In the genomic region with DNA sequence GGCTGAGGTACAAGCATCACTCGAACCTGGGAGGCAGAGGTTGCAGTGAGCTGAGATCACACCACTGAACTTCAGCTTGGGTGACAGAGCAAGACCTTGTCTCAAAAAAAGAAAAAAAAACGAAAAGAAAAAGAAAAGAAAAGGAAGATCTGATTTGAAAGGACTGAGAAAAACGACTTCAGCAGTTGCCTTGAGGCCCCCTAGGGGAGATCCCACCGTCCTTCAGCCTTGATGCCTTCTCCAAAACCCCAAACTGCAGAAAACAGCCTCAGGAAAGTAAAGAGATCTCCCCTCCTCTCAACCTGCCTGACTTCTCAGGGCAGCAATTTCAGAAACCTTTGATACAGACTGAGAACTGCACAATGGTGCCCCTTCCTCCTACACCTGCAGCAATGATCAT, we compare ENCODE assay signal across 12 cellular contexts. TPM values are rescaled to one million over a fixed set of nuclear protein-coding genes. Genes with fewer than 3 reads are reported as not detected.
DNase-seq lines count a peak whose midpoint lies in the region; ATAC-seq and TF ChIP-seq lines count a peak whose summit lies in the region.
"Had no signal": no experiment of that assay in that cellular context is flagged by ENCODE, and none has a peak within 500 bp of the region (broad histone marks: within the 10 kb centered on the region; RNA-seq: fewer than 3 reads in every experiment).

No MANE protein-coding gene starts in this region.

- H2AFZ ChIP-seq in PC-9 = no peak overlapping the region

- H3K4me1 ChIP-seq in cardiac muscle cell (ENCODE audit: low read depth) (no peaks in the 10 kb centered on the region), PC-9 (replicated peaks; ENCODE audit: insufficient read depth) (peaks cover 17% of the 10 kb centered on the region), thyroid gland (peaks cover 25% of the 10 kb centered on the region in 2 donors)

- H3K79me2 ChIP-seq in PC-9 (ENCODE audit: low read depth) = peaks cover 4% of the 10 kb centered on the region; the same call in 1 of the 2 replicates

- TF ChIP-seq CTCF in cardiac muscle cell (IDR thresholded peaks at IDR 0.05; ENCODE audit: low read depth, low read length) (peak; percentile 29), PC-9 (conservative IDR thresholded peaks at IDR 0.05) (peak; percentile 28; the same call in 1 of the 2 replicates), fibroblast of villous mesenchyme (IDR thresholded peaks at IDR 0.05; ENCODE audit: insufficient read depth, low read depth, low read length) (peak; percentile 29), thyroid gland (IDR thresholded peaks at IDR 0.05) (no peak)

- no peak for TF ChIP-seq POLR2A in thyroid gland (IDR thresholded peaks at IDR 0.05)

- BruUV-seq in PC-9 (replicated peaks; lab: Mats Ljungman, UMichigan) = no TSS peak

- H3K4me3 ChIP-seq in cardiac muscle cell = no peak overlapping the region
- no peak overlapping the region for H3K4me3 ChIP-seq in PC-9
- H3K4me3 ChIP-seq in fibroblast of villous mesenchyme (ENCODE audit: low read depth, low read length) = no peak overlapping the region
- no peak overlapping the region for H3K4me3 ChIP-seq in thyroid gland (replicated peaks in 1 of 3)

- H3K27ac ChIP-seq in cardiac muscle cell (no peak overlapping the region), PC-9 (no peak overlapping the region), thyroid gland (peak overlapping the region in 2 of 3 donors; percentile 0 to 90)

- intact Hi-C loops in Right ventricle myocardium superior (cut with DNase I) (no loop called here), PC-9 (cut with micrococcal nuclease; ENCODE audit: unreplicated experiment) (no loop called here), thyroid gland (cut with DNase I) (no loop called here), head of caudate nucleus (cut with DNase I) (no loop called here)

- no peaks in the 10 kb centered on the region for H3K9me2 ChIP-seq in PC-9 (ENCODE audit: insufficient read depth)

- WGBS in thyroid gland, 2 donors = 65 to 66% methylated on average over 4 of the region's 4 CpGs

- H3F3A ChIP-seq in PC-9 (ENCODE audit: insufficient read depth, low read depth) = peaks cover 16% of the 10 kb centered on the region

- no peaks in the 10 kb centered on the region for H4K20me1 ChIP-seq in PC-9 (ENCODE audit: insufficient read depth)

- POLR2A ChIA-PET in PC-9 (lab: Charles Lee; ENCODE audit: unreplicated experiment) = no interaction called here

- no peak overlapping the region for H3K4me2 ChIP-seq in PC-9

- H3K27me3 ChIP-seq in cardiac muscle cell (peaks cover 30% of the 10 kb centered on the region), PC-9 (ENCODE audit: insufficient read depth, low read depth) (no peaks in the 10 kb centered on the region), thyroid gland (no peaks in the 10 kb centered on the region)

- ATAC-seq in Right ventricle myocardium superior (ENCODE audit: poor library complexity) = no peak
- no peak for ATAC-seq in activated CD4-positive, CD25-positive, alpha-beta regulatory T cell treated with anti-CD3 and anti-CD28 coated beads, Interleukin-2, amount 50 U/mL, for 24 hours
- ATAC-seq: esophagus mucosa had no signal

- H3K9me3 ChIP-seq in cardiac muscle cell (ENCODE audit: low read depth) (no peaks in the 10 kb centered on the region), PC-9 (ENCODE audit: insufficient read depth, low read depth) (no peaks in the 10 kb centered on the region; the same call in 1 of the 2 replicates), thyroid gland (no peaks in the 10 kb centered on the region)

- H3K36me3 ChIP-seq in cardiac muscle cell (no peaks in the 10 kb centered on the region), PC-9 (ENCODE audit: low read depth) (peaks cover 15% of the 10 kb centered on the region), thyroid gland (no peaks in the 10 kb centered on the region)

- CTCF ChIA-PET in PC-9 (lab: Charles Lee) = no interaction called here

- DNase-seq in cardiac muscle cell (ENCODE audit: low read depth in 1 of 2, low spot score in 1 of 2) (no peak), Right ventricle myocardium superior (no peak), PC-9 (no peak), fibroblast of villous mesenchyme (ENCODE audit: low read depth) (no peak), thyroid gland (no peak), head of caudate nucleus (no peak)
- no peak for DNase-seq in activated CD4-positive, alpha-beta T cell treated with anti-CD3 and anti-CD28 coated beads, Interleukin-2, amount 50 U/mL, for 4 hours
- DNase-seq: DMS79, NCI-H1694, NCI-H526 had no signal

RNA-seq across cellular contexts. Expression of a gene that starts 50.9 kb away (rescaled TPM):
- total RNA-seq in cardiac muscle cell = 4.3 and 4.5 TPM in 2 replicates
- 1.2 and 1.5 TPM in 2 replicates for polyA plus RNA-seq in cardiac muscle cell
- total RNA-seq in Right ventricle myocardium superior = 18.5 TPM
- 62.5 and 70.0 TPM in 2 replicates for total RNA-seq in PC-9 (2021)
- 32.0 and 36.4 TPM in 2 replicates for total RNA-seq in fibroblast of villous mesenchyme
- total RNA-seq in thyroid gland = 10 to 100 TPM; 29.6 to 46.7 (median 37.0) TPM

Comparison
In these comparisons a context has a peak if more than half of its experiments do, and no peak if none do; other contexts are left out.
1. H3K27ac ChIP-seq: peak in thyroid gland (2 of 3); none in cardiac muscle cell (single experiment) and PC-9 (single experiment).
2. CTCF ChIP-seq: peak in cardiac muscle cell (single experiment), PC-9 (single experiment) and fibroblast of villous mesenchyme (single experiment); none in thyroid gland (0 of 6).